ENCODE assay signal across 12 cellular contexts in genomic region chr1:197908695-197909336, GRCh38. TPM values are rescaled to one million over a fixed set of nuclear protein-coding genes. Genes with fewer than 3 reads are reported as not detected.
DNase-seq lines count a peak whose midpoint lies in the region; ATAC-seq lines count a peak whose summit lies in the region.
"Had no signal": no experiment of that assay in that cellular context is flagged by ENCODE, and none has a peak within 500 bp of the region (broad histone marks: within the 10 kb centered on the region; RNA-seq: fewer than 3 reads in every experiment).

No MANE protein-coding gene starts in this region.

- 11% methylated on average over 15 of the region's 15 CpGs for WGBS in right cardiac atrium

- ATAC-seq in activated CD8-positive, alpha-beta T cell treated with anti-CD3 and anti-CD28 coated beads, Interleukin-2, amount 10 ng/mL, durations not matched to agents 7 days and 5 days = no peak
- ATAC-seq in naive thymus-derived CD4-positive, alpha-beta T cell = no peak
- no peak for ATAC-seq in left colon
- ATAC-seq in right cardiac atrium = no peak
- ATAC-seq in HG03108 (IDR thresholded peaks at IDR 0.05; ENCODE audit: unreplicated experiment) = no peak
- ATAC-seq: left ventricle myocardium superior, pancreas had no signal

- peak overlapping the region in 5 of 8 donors; percentile 7 to 77 (median 45) for H3K4me3 Mint-ChIP-seq in CD4-positive, alpha-beta memory T cell
- H3K4me3 Mint-ChIP-seq in activated CD8-positive, alpha-beta T cell treated with anti-CD3 and anti-CD28 coated beads, Interleukin-2, amount 10 ng/mL, durations not matched to agents 7 days and 5 days = peak overlapping the region; percentile 2
- H3K4me3 Mint-ChIP-seq in naive thymus-derived CD4-positive, alpha-beta T cell = peak overlapping the region in 7 of 10 donors; percentile 31 to 80 (median 52)

- CTCF ChIA-PET in CD4-positive, alpha-beta memory T cell (lab: Charles Lee; ENCODE audit: partially characterized antibody) = interaction anchor here (1.1 to 3.0 kb wide), 3 partner anchors 16 to 21 kb away, joined by 3 to 11 read pairs (median 4); no protein-coding TSS in a partner anchor
- CTCF ChIA-PET in activated CD8-positive, alpha-beta T cell treated with anti-CD3 and anti-CD28 coated beads, Interleukin-2, amount 10 ng/mL, durations not matched to agents 7 days and 5 days (lab: Charles Lee) = interaction anchor here (1.1 kb wide), 1 partner anchor 40 kb away, joined by 4 read pairs; no protein-coding TSS in a partner anchor
- CTCF ChIA-PET in naive thymus-derived CD4-positive, alpha-beta T cell (lab: Charles Lee) = no interaction called here

- peak overlapping the region in 2 of 7 donors; percentile 18 to 72 for H3K27ac Mint-ChIP-seq in CD4-positive, alpha-beta memory T cell
- H3K27ac Mint-ChIP-seq in activated CD8-positive, alpha-beta T cell treated with anti-CD3 and anti-CD28 coated beads, Interleukin-2, amount 10 ng/mL, durations not matched to agents 7 days and 5 days = no peak overlapping the region
- peak overlapping the region in 2 of 9 donors; percentile 62 to 63 for H3K27ac Mint-ChIP-seq in naive thymus-derived CD4-positive, alpha-beta T cell

- no peak overlapping the region for H3K4me3 ChIP-seq in CD4-positive, alpha-beta memory T cell (ENCODE audit: low read length in 2 of 2)
- H3K4me3 ChIP-seq in HAP-1 (peak overlapping the region; percentile 11; the same call in 1 of the 2 replicates), right cardiac atrium (ENCODE audit: low read length) (no peak overlapping the region)
- no peak overlapping the region for H3K4me3 ChIP-seq in naive thymus-derived CD4-positive, alpha-beta T cell (ENCODE audit: low read length)
- H3K4me3 ChIP-seq: pancreas had no signal

- H3K27me3 ChIP-seq in CD4-positive, alpha-beta memory T cell (ENCODE audit: insufficient read depth, low read length) = peaks cover 93% of the 10 kb centered on the region
- H3K27me3 ChIP-seq in HAP-1 (ENCODE audit: low read depth) (no peaks in the 10 kb centered on the region), right cardiac atrium (ENCODE audit: control insufficient read depth, insufficient read depth) (peaks cover 4% of the 10 kb centered on the region)
- H3K27me3 ChIP-seq in naive thymus-derived CD4-positive, alpha-beta T cell (ENCODE audit: control insufficient read depth in 2 of 2, insufficient read depth in 2 of 2, low read length in 2 of 2) = peaks cover 22 to 58% of the 10 kb centered on the region in 2 donors

- H3K27me3 Mint-ChIP-seq in CD4-positive, alpha-beta memory T cell = peaks cover 77 to 85% of the 10 kb centered on the region in 2 donors
- H3K27me3 Mint-ChIP-seq in activated CD8-positive, alpha-beta T cell treated with anti-CD3 and anti-CD28 coated beads, Interleukin-2, amount 10 ng/mL, durations not matched to agents 7 days and 5 days (ENCODE audit: low read depth) = peaks cover 91% of the 10 kb centered on the region
- peaks cover 87 to 96% (median 88%) of the 10 kb centered on the region in 5 donors for H3K27me3 Mint-ChIP-seq in naive thymus-derived CD4-positive, alpha-beta T cell

- no peak overlapping the region for H3K27ac ChIP-seq in CD4-positive, alpha-beta memory T cell (ENCODE audit: low read depth, low read length)
- no peak overlapping the region for H3K27ac ChIP-seq in naive thymus-derived CD4-positive, alpha-beta T cell (ENCODE audit: low read depth, low read length)
- H3K27ac ChIP-seq in right cardiac atrium (ENCODE audit: low read length) = no peak overlapping the region
- H3K27ac ChIP-seq: pancreas had no signal

- H3K4me1 Mint-ChIP-seq in CD4-positive, alpha-beta memory T cell = peaks cover 29 to 59% (median 42%) of the 10 kb centered on the region in 4 donors
- peaks cover 54% of the 10 kb centered on the region for H3K4me1 Mint-ChIP-seq in activated CD8-positive, alpha-beta T cell treated with anti-CD3 and anti-CD28 coated beads, Interleukin-2, amount 10 ng/mL, durations not matched to agents 7 days and 5 days (ENCODE audit: low read depth)
- H3K4me1 Mint-ChIP-seq in naive thymus-derived CD4-positive, alpha-beta T cell = peaks cover 37 to 54% (median 49%) of the 10 kb centered on the region in 7 donors

- no peaks in the 10 kb centered on the region for H3K36me3 Mint-ChIP-seq in CD4-positive, alpha-beta memory T cell
- no peaks in the 10 kb centered on the region for H3K36me3 Mint-ChIP-seq in activated CD8-positive, alpha-beta T cell treated with anti-CD3 and anti-CD28 coated beads, Interleukin-2, amount 10 ng/mL, durations not matched to agents 7 days and 5 days (ENCODE audit: low read depth)
- H3K36me3 Mint-ChIP-seq in naive thymus-derived CD4-positive, alpha-beta T cell = peaks cover 0 to 5% (median 0%) of the 10 kb centered on the region in 5 donors

- H3K9me3 Mint-ChIP-seq in CD4-positive, alpha-beta memory T cell = peaks cover 0 to 4% (median 0%) of the 10 kb centered on the region in 8 donors
- no peaks in the 10 kb centered on the region for H3K9me3 Mint-ChIP-seq in activated CD8-positive, alpha-beta T cell treated with anti-CD3 and anti-CD28 coated beads, Interleukin-2, amount 10 ng/mL, durations not matched to agents 7 days and 5 days (ENCODE audit: insufficient read depth)
- peaks cover 0 to 10% (median 0%) of the 10 kb centered on the region in 11 donors for H3K9me3 Mint-ChIP-seq in naive thymus-derived CD4-positive, alpha-beta T cell

- POLR2A ChIA-PET in CD4-positive, alpha-beta memory T cell (lab: Charles Lee; ENCODE audit: partially characterized antibody) = interaction anchor here (1.9 to 2.6 kb wide), 2 partner anchors 8 to 9 kb away, joined by 5 to 14 read pairs; partner anchors contain the start of gene LHX9
- POLR2A ChIA-PET in activated CD8-positive, alpha-beta T cell treated with anti-CD3 and anti-CD28 coated beads, Interleukin-2, amount 10 ng/mL, durations not matched to agents 7 days and 5 days (lab: Charles Lee) = no interaction called here
- POLR2A ChIA-PET in naive thymus-derived CD4-positive, alpha-beta T cell (lab: Charles Lee) = interaction anchor here (0.6 to 1.1 kb wide), 2 partner anchors 8 to 243 kb away, joined by 3 read pairs; partner anchors contain the start of gene LHX9

- no peak for DNase-seq in CD4-positive, alpha-beta memory T cell
- DNase-seq in HAP-1 (ENCODE audit: low spot score in 2 of 2) (peak; percentile 19 to 61), left colon (no peak), right cardiac atrium (no peak), putamen (ENCODE audit: low spot score) (no peak)
- DNase-seq in activated CD8-positive, alpha-beta T cell treated with anti-CD3 and anti-CD28 coated beads, Interleukin-2, amount 10 ng/mL, durations not matched to agents 7 days and 5 days = no peak
- peak in 1 of 9 donors; percentile 1 for DNase-seq in naive thymus-derived CD4-positive, alpha-beta T cell
- DNase-seq: left ventricle myocardium superior, NCI-H748 treated with DMSO at 0.1 percent for 48 hours, pancreas had no signal

- no peaks in the 10 kb centered on the region for H3K9me3 ChIP-seq in CD4-positive, alpha-beta memory T cell (ENCODE audit: control insufficient read depth in 1 of 2, low read length in 2 of 2)
- H3K9me3 ChIP-seq in HAP-1 (no peaks in the 10 kb centered on the region), right cardiac atrium (ENCODE audit: control insufficient read depth, low read length) (no peaks in the 10 kb centered on the region)
- H3K9me3 ChIP-seq in naive thymus-derived CD4-positive, alpha-beta T cell (ENCODE audit: control insufficient read depth in 2 of 3, low read length in 3 of 3) = no peaks in the 10 kb centered on the region
- H3K9me3 ChIP-seq: pancreas had no signal

- intact Hi-C loops in CD4-positive, alpha-beta memory T cell (cut with micrococcal nuclease) = loop anchor here (1.0 to 10.0 kb wide), 3 partner anchors 9 to 1026 kb away; partner anchors contain the start of gene NEK7
- intact Hi-C loops in naive thymus-derived CD4-positive, alpha-beta T cell (cut with micrococcal nuclease) = loop anchor here in 1 of 2 donors (1.0 to 10.0 kb wide), 4 partner anchors 8 to 1026 kb away; partner anchors contain the start of gene LHX9
- intact Hi-C loops in left colon (cut with DNase I, micrococcal nuclease) = no loop called here
- intact Hi-C loops in right cardiac atrium (cut with DNase I) = no loop called here

- H3K36me3 ChIP-seq in CD4-positive, alpha-beta memory T cell (ENCODE audit: insufficient read depth, low read length) = no peaks in the 10 kb centered on the region
- no peaks in the 10 kb centered on the region for H3K36me3 ChIP-seq in HAP-1 (replicated peaks)
- H3K36me3 ChIP-seq in naive thymus-derived CD4-positive, alpha-beta T cell (ENCODE audit: control insufficient read depth in 2 of 3, insufficient read depth in 3 of 3, low read length in 3 of 3) = no peaks in the 10 kb centered on the region
- H3K36me3 ChIP-seq: pancreas had no signal

- H3K4me1 ChIP-seq in CD4-positive, alpha-beta memory T cell (ENCODE audit: insufficient read depth, low read length) = peaks cover 52% of the 10 kb centered on the region
- H3K4me1 ChIP-seq in HAP-1 (peaks cover 11% of the 10 kb centered on the region), right cardiac atrium (ENCODE audit: control insufficient read depth, insufficient read depth, low read length) (peaks cover 10% of the 10 kb centered on the region)
- H3K4me1 ChIP-seq in naive thymus-derived CD4-positive, alpha-beta T cell (ENCODE audit: control insufficient read depth in 2 of 2, insufficient read depth in 2 of 2, low read length in 2 of 2) = peaks cover 37 to 52% of the 10 kb centered on the region in 2 donors

- in situ Hi-C loops in HAP-1 (cut with MboI; ENCODE audit: low sequenced_read_pairs) = no loop called here

RNA-seq across cellular contexts. Expression of gene C1orf53, which starts 6.4 kb away (rescaled TPM):
- total RNA-seq in CD4-positive, alpha-beta memory T cell = not detected
- not detected for polyA plus RNA-seq in CD4-positive, alpha-beta memory T cell
- total RNA-seq in activated CD8-positive, alpha-beta T cell treated with anti-CD3 and anti-CD28 coated beads, Interleukin-2, amount 10 ng/mL, durations not matched to agents 7 days and 5 days = under 1 TPM; 0.68 to 0.97 TPM
- total RNA-seq in naive thymus-derived CD4-positive, alpha-beta T cell = not detected
- polyA plus RNA-seq in naive thymus-derived CD4-positive, alpha-beta T cell = 1 to 10 TPM in 1 of 2 donors, not detected in 1; 1.6 TPM
- total RNA-seq in left colon = 1 to 10 TPM; 3.1 to 5.2 TPM
- total RNA-seq in right cardiac atrium = 1 to 10 TPM; 4.0 to 7.8 (median 6.6) TPM
- polyA plus RNA-seq in right cardiac atrium = 12.7 TPM

RNA-seq across cellular contexts. Expression of gene LHX9, which starts 8.4 kb away (rescaled TPM):
- not detected for total RNA-seq in CD4-positive, alpha-beta memory T cell
- not detected for polyA plus RNA-seq in CD4-positive, alpha-beta memory T cell
- total RNA-seq in activated CD8-positive, alpha-beta T cell treated with anti-CD3 and anti-CD28 coated beads, Interleukin-2, amount 10 ng/mL, durations not matched to agents 7 days and 5 days = not detected
- not detected for total RNA-seq in naive thymus-derived CD4-positive, alpha-beta T cell
- not detected for polyA plus RNA-seq in naive thymus-derived CD4-positive, alpha-beta T cell
- under 1 TPM in 1 of 2 donors, not detected in 1; 0.31 TPM for total RNA-seq in left colon
- total RNA-seq in right cardiac atrium = 1 to 10 TPM in 1 of 4 donors, under 1 TPM in 3; 0.66 to 1.3 (median 0.81) TPM
- polyA plus RNA-seq in right cardiac atrium = 0.23 TPM
- total RNA-seq: glomerular endothelial cell had no signal

Comparison
In these comparisons a context has a peak if more than half of its experiments do, and no peak if none do; other contexts are left out.
1. DNase-seq: peak in HAP-1 (2 of 2); none in CD4-positive, alpha-beta memory T cell (0 of 5), activated CD8-positive, alpha-beta T cell treated with anti-CD3 and anti-CD28 coated beads, Interleukin-2, amount 10 ng/mL, durations not matched to agents 7 days and 5 days (single experiment), left colon (0 of 2), right cardiac atrium (0 of 3) and putamen (single experiment).
2. H3K4me3 Mint-ChIP-seq: peak in every context shown above with its lines; median percentile 52 in naive thymus-derived CD4-positive, alpha-beta T cell; 45 in CD4-positive, alpha-beta memory T cell; 2 in activated CD8-positive, alpha-beta T cell treated with anti-CD3 and anti-CD28 coated beads, Interleukin-2, amount 10 ng/mL, durations not matched to agents 7 days and 5 days.